15 cellular contexts compared by ENCODE assay signal in the genomic region with DNA sequence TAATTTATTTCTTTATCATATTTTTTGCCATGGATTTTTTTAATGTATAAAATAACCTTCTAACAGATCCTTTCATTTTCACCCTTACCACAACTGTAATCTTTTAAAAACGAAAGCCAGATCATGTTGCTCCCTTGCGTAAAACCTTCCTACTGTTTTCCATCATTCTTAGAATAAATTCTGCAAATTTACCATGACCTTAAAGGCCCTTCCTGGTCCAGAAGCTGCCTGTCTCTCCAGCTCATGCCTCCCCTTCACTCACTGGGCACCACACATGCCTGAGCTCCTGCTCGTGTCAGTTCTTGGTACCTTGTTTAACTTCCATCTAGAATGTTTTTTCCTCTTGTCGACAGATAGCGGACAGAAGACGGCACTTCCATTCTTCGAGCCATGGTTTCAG.
A peak's percentile ranks its signal among the peaks of the same experiment; 100 is the strongest.
DNase-seq lines count a peak whose midpoint lies in the region; ATAC-seq and TF ChIP-seq lines count a peak whose summit lies in the region.
"Had no signal": no experiment of that assay in that cellular context is flagged by ENCODE, and none has a peak within 500 bp of the region (broad histone marks: within the 10 kb centered on the region; RNA-seq: fewer than 3 reads in every experiment).

No MANE protein-coding gene starts in this region.

- H3K36me3 Mint-ChIP-seq in neural crest cell (ENCODE audit: low read depth) = no peaks in the 10 kb centered on the region
- no peaks in the 10 kb centered on the region for H3K36me3 Mint-ChIP-seq in MCF 10A (ENCODE audit: insufficient read depth, unreplicated experiment)
- H3K36me3 Mint-ChIP-seq in CD8-positive, alpha-beta T cell = no peaks in the 10 kb centered on the region
- H3K36me3 Mint-ChIP-seq: CD14-positive monocyte; CD8-positive, alpha-beta memory T cell had no signal

- peak overlapping the region; percentile 97 for H3K27ac ChIP-seq in SJCRH30
- no peak overlapping the region for H3K27ac ChIP-seq in CD8-positive, alpha-beta T cell (ENCODE audit: low read depth, low read length)
- H3K27ac ChIP-seq: A549 had no signal

- no TSS peak for BruUV-seq in MCF 10A (replicated peaks; lab: Mats Ljungman, UMichigan)

- peaks cover 37% of the 10 kb centered on the region for H3K4me1 ChIP-seq in SJCRH30
- H3K4me1 ChIP-seq in CD8-positive, alpha-beta T cell (ENCODE audit: insufficient read depth, low read length) = no peaks in the 10 kb centered on the region
- H3K4me1 ChIP-seq: A549, HAP-1 had no signal

- TF ChIP-seq CTCF in neural crest cell (conservative IDR thresholded peaks at IDR 0.05) (no peak), MCF 10A (IDR thresholded peaks at IDR 0.05; ENCODE audit: unreplicated experiment) (no peak)
- TF ChIP-seq CTCF in CD8-positive, alpha-beta T cell (IDR thresholded peaks at IDR 0.05) = no peak

- H3K27ac Mint-ChIP-seq in neural crest cell (ENCODE audit: unreplicated experiment) (peak overlapping the region; percentile 3), MCF 10A (ENCODE audit: low read depth, unreplicated experiment) (no peak overlapping the region)
- H3K27ac Mint-ChIP-seq in CD8-positive, alpha-beta T cell = no peak overlapping the region

- H3K27me3 Mint-ChIP-seq in neural crest cell (ENCODE audit: low read depth) (peaks cover 12% of the 10 kb centered on the region), MCF 10A (ENCODE audit: insufficient read depth, unreplicated experiment) (no peaks in the 10 kb centered on the region)
- H3K27me3 Mint-ChIP-seq in CD8-positive, alpha-beta T cell (ENCODE audit: low read depth) = peaks cover 21% of the 10 kb centered on the region

- CTCF ChIA-PET in MCF 10A (lab: Yijun Ruan, JAX) = interaction anchor here (0.6 to 0.7 kb wide), 2 partner anchors 11 to 109 kb away, joined by 3 read pairs; no protein-coding TSS in a partner anchor
- CTCF ChIA-PET in CD8-positive, alpha-beta T cell (lab: Charles Lee) = no interaction called here

- intact Hi-C loops in MCF 10A (cut with micrococcal nuclease) = no loop called here
- intact Hi-C loops in CD8-positive, alpha-beta T cell (cut with DNase I, micrococcal nuclease) = no loop called here

- POLR2A ChIA-PET in MCF 10A (lab: Yijun Ruan, JAX) = no interaction called here
- POLR2A ChIA-PET in CD8-positive, alpha-beta T cell (lab: Charles Lee) = no interaction called here

- ATAC-seq in HG02798 (IDR thresholded peaks at IDR 0.05; ENCODE audit: poor library complexity, unreplicated experiment) = no peak
- no peak for ATAC-seq in CD8-positive, alpha-beta T cell
- ATAC-seq: A549, HepG2 had no signal

- H3K27me3 ChIP-seq in SJCRH30 = no peaks in the 10 kb centered on the region
- no peaks in the 10 kb centered on the region for H3K27me3 ChIP-seq in CD8-positive, alpha-beta T cell (ENCODE audit: insufficient read depth, low read length)

- peak; percentile 74 to 85 for DNase-seq in SJCRH30
- peak; percentile 20 for DNase-seq in fibroblast of gingiva (ENCODE audit: low read depth)
- no peak for DNase-seq in neural crest cell (ENCODE audit: low read depth, low spot score)
- no peak for DNase-seq in stimulated activated CD4-positive, alpha-beta T cell treated with anti-CD3 and anti-CD28 coated beads, Interleukin-1b, Interleukin-23, amount 100 ng/mL, for 48 hours
- DNase-seq in MCF 10A (ENCODE audit: unreplicated experiment) = no peak
- DNase-seq in CD8-positive, alpha-beta T cell = no peak
- DNase-seq: Caco-2; CD8-positive, alpha-beta memory T cell; DND-41; GDM1 had no signal

- H3K4me3 Mint-ChIP-seq in neural crest cell (no peak overlapping the region), MCF 10A (ENCODE audit: unreplicated experiment) (no peak overlapping the region)
- H3K4me3 Mint-ChIP-seq in CD8-positive, alpha-beta T cell = no peak overlapping the region
- H3K4me3 Mint-ChIP-seq: CD14-positive monocyte; CD8-positive, alpha-beta memory T cell had no signal

- H3K4me3 ChIP-seq in SJCRH30 = no peak overlapping the region
- no peak overlapping the region for H3K4me3 ChIP-seq in CD8-positive, alpha-beta T cell (ENCODE audit: low read depth, low read length)
- H3K4me3 ChIP-seq: A549, HAP-1 had no signal

- H3K9me3 ChIP-seq in SJCRH30 (replicated peaks) = no peaks in the 10 kb centered on the region
- no peaks in the 10 kb centered on the region for H3K9me3 ChIP-seq in CD8-positive, alpha-beta T cell (ENCODE audit: low read length)
- H3K9me3 ChIP-seq: A549, Caco-2, HAP-1 had no signal

- H3K4me1 Mint-ChIP-seq in neural crest cell (no peaks in the 10 kb centered on the region), MCF 10A (ENCODE audit: insufficient read depth, unreplicated experiment) (no peaks in the 10 kb centered on the region)
- H3K4me1 Mint-ChIP-seq in CD8-positive, alpha-beta T cell (ENCODE audit: low read depth) = no peaks in the 10 kb centered on the region
- H3K4me1 Mint-ChIP-seq: CD14-positive monocyte; CD8-positive, alpha-beta memory T cell had no signal

- H3K36me3 ChIP-seq in SJCRH30 = no peaks in the 10 kb centered on the region
- no peaks in the 10 kb centered on the region for H3K36me3 ChIP-seq in CD8-positive, alpha-beta T cell (ENCODE audit: insufficient read depth, low read length)
- H3K36me3 ChIP-seq: HAP-1 had no signal

- H3K9me3 Mint-ChIP-seq in neural crest cell (no peaks in the 10 kb centered on the region), MCF 10A (ENCODE audit: unreplicated experiment) (peaks cover 5% of the 10 kb centered on the region)
- no peaks in the 10 kb centered on the region for H3K9me3 Mint-ChIP-seq in CD8-positive, alpha-beta T cell
- H3K9me3 Mint-ChIP-seq: CD8-positive, alpha-beta memory T cell had no signal

Comparison
In these comparisons a context has a peak if more than half of its experiments do, and no peak if none do; other contexts are left out.
1. DNase-seq: peak in SJCRH30 (2 of 2) and fibroblast of gingiva (single experiment); none in neural crest cell (single experiment), stimulated activated CD4-positive, alpha-beta T cell treated with anti-CD3 and anti-CD28 coated beads, Interleukin-1b, Interleukin-23, amount 100 ng/mL, for 48 hours (single experiment), MCF 10A (single experiment) and CD8-positive, alpha-beta T cell (0 of 7).